8 cellular contexts compared by ENCODE assay signal in the genomic region with DNA sequence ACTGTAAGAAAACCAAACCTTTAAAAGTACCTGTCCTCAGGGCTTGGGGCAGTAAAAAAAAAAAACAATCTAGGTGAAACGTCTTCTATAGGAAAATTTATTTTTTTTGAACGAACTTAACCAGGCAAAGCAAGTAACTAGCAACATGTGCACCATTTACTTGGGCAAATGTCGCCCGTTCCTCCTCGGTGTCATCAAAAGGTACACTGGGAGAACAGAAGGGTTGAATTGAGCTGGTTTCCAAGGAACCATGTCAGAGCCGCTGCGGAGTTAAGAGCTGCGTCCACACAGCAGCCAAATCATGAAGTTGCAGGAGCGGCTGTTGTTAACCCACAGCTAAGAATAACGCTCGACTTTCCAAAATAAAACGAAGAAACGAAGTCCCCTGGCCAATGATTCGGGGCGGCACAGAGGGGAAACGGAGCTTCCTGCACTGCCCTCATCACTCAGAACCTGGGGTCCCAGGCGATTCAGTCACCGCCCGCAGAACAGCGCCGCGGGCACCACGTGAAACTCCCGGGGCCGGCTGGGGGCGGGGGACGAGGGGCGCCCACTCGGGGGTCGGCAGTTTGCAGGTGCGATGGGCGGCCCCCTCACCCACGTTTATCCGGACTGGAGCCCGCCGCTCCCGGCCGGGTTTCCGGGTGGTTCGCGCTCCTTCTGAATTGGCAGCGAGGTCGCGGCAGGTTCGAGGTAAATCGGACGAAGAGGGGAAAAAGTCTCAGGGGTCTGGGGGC. TPM values are rescaled to one million over a fixed set of nuclear protein-coding genes. Genes with fewer than 3 reads are reported as not detected.
A peak's percentile ranks its signal among the peaks of the same experiment; 100 is the strongest.
DNase-seq lines count a peak whose midpoint lies in the region; ATAC-seq, FAIRE-seq and TF ChIP-seq lines count a peak whose summit lies in the region.
"Not testable (repeated sequence)": the region's sequence is repeated elsewhere in the genome, so short reads cannot be mapped to it uniquely, and the experiment has no call there.

No MANE protein-coding gene starts in this region.

- not testable (repeated sequence) for FAIRE-seq in small intestine (lab: Jason Lieb, UNC)

- not testable (repeated sequence) for H3K9me3 ChIP-seq in esophagus squamous epithelium; small intestine (ENCODE audit: control insufficient read depth, low read depth); aorta (ENCODE audit: control insufficient read depth, low read length)

- 0 to 1% methylated on average over 5 to 8 of the region's 47 CpGs for WGBS in esophagus squamous epithelium, 2 donors
- WGBS in small intestine, 3 donors, result 0 to 1% (median 1%) methylated on average over 13 to 46 of the region's 47 CpGs
- WGBS in aorta, 2 donors, result 0% methylated on average over 14 to 47 of the region's 47 CpGs

- not testable (repeated sequence) for H3K36me3 ChIP-seq in esophagus squamous epithelium; small intestine (ENCODE audit: control insufficient read depth in 2 of 2, insufficient read depth in 2 of 2, low read length in 2 of 2); aorta (ENCODE audit: control insufficient read depth in 1 of 2, insufficient read depth in 2 of 2, low read length in 1 of 2)

- TF ChIP-seq POLR2A in esophagus squamous epithelium (IDR thresholded peaks at IDR 0.05), result not testable (repeated sequence)

- H3K27ac ChIP-seq in esophagus squamous epithelium, result peak overlapping the region; percentile 86 to 97 (median 93)
- peak overlapping the region; percentile 80 to 92 for H3K27ac ChIP-seq in small intestine (ENCODE audit: low read depth in 1 of 2, low read length in 1 of 2)
- peak overlapping the region in 1 of 2 donors; percentile 57 for H3K27ac ChIP-seq in aorta (ENCODE audit: low read depth in 1 of 2, low read length in 2 of 2)

- DNase-seq in T-helper 2 cell, result peak; percentile 3 to 32 (median 9)
- peak; percentile 35 for DNase-seq in activated naive CD4-positive, alpha-beta T cell treated with anti-CD3 and anti-CD28 coated beads, Interleukin-2, amount 50 U/mL, for 16 hours
- DNase-seq in esophagus squamous epithelium (lab: John Stamatoyannopoulos, UW); small intestine: not testable (repeated sequence)
- DNase-seq in lung microvascular endothelial cell (ENCODE audit: low read depth in 2 of 2), result peak; percentile 8 to 10
- DNase-seq in aorta, result peak; percentile 48 to 78

- H3K4me3 ChIP-seq in esophagus squamous epithelium (peak overlapping the region; percentile 51 to 76 (median 71)), small intestine (ENCODE audit: low read depth in 1 of 2, low read length in 2 of 2) (peak overlapping the region; percentile 57 to 71), aorta (ENCODE audit: low read length in 2 of 2) (peak overlapping the region in 1 of 2 donors; percentile 54)

- peak; percentile 6 for ATAC-seq in GM18502 (IDR thresholded peaks at IDR 0.05; ENCODE audit: poor library complexity, unreplicated experiment)
- peak; percentile 25 for ATAC-seq in HG03354 (IDR thresholded peaks at IDR 0.05; ENCODE audit: poor library complexity, severe bottlenecking, unreplicated experiment)
- not testable (repeated sequence) for ATAC-seq in aorta (ENCODE audit: low FRiP score)

- intact Hi-C loops in esophagus squamous epithelium (cut with DNase I); aorta (cut with DNase I): not testable (repeated sequence)

- TF ChIP-seq CTCF in esophagus squamous epithelium (IDR thresholded peaks at IDR 0.05), result peak in 1 of 6 experiments; percentile 5

- H3K4me1 ChIP-seq in esophagus squamous epithelium; small intestine (ENCODE audit: control insufficient read depth in 2 of 2, insufficient read depth in 1 of 2, low read depth in 1 of 2, low read length in 1 of 2); aorta (ENCODE audit: control insufficient read depth in 1 of 2, insufficient read depth in 2 of 2, low read length in 2 of 2): not testable (repeated sequence)

- H3K27me3 ChIP-seq in esophagus squamous epithelium; small intestine (ENCODE audit: control insufficient read depth in 2 of 2, insufficient read depth in 2 of 2, low read length in 2 of 2); aorta (ENCODE audit: control insufficient read depth in 1 of 2, insufficient read depth in 2 of 2, low read length in 1 of 2): not testable (repeated sequence)

RNA-seq across cellular contexts. Expression of a gene that starts 53.6 kb away (rescaled TPM):
- 1 to 10 TPM in 1 of 4 donors, under 1 TPM in 2, not detected in 1; 0.57 to 4.9 (median 0.83) TPM for total RNA-seq in esophagus squamous epithelium
- 0.22 and 1.4 TPM in 2 replicates for total RNA-seq in lung microvascular endothelial cell
- polyA plus RNA-seq in small intestine, result 1 to 10 TPM in 2 of 3 donors, not detected in 1; 1.2 to 4.0 TPM
- total RNA-seq in aorta, result 1 to 10 TPM; 2.0 to 9.0 TPM
- 1 to 10 TPM; 2.3 to 8.2 TPM for polyA plus RNA-seq in aorta
